ENCODE assay signal across 1 cellular context in genomic region chr5:54471398-54471797, GRCh38.
TF ChIP-seq lines count a peak whose summit lies in the region.

No MANE protein-coding gene starts in this region.

TF ChIP-seq in K562, 482 proteins besides CTCF, POLR2A, EP300 and RAD21 (continued from another document and continues in another):
- TF ChIP-seq CEBPZ (IDR thresholded peaks at IDR 0.05; ENCODE audit: borderline replicate concordance, low read depth, low read length) (no peak), ARID1B (IDR thresholded peaks at IDR 0.05) (peak; percentile 43), TCF7 (IDR thresholded peaks at IDR 0.05; ENCODE audit: borderline replicate concordance) (no peak), SRSF9 (IDR thresholded peaks at IDR 0.05; ENCODE audit: borderline replicate concordance, low read depth, low read length) (no peak), PHB2 (IDR thresholded peaks at IDR 0.05; ENCODE audit: low read depth) (no peak), GTF2B (IDR thresholded peaks at IDR 0.05; ENCODE audit: extremely low read depth, insufficient read length) (no peak), HDAC1 (IDR thresholded peaks at IDR 0.05) (no peak), ZBTB33 (CRISPR knock-in tag; IDR thresholded peaks at IDR 0.05) (no peak), RHOXF2B (CRISPR knock-in tag; conservative IDR thresholded peaks at IDR 0.05) (no peak), IRF2 (CRISPR knock-in tag; IDR thresholded peaks at IDR 0.05) (no peak), CBFA2T3 (IDR thresholded peaks at IDR 0.05) (peak; percentile 47), CLOCK (CRISPR knock-in tag; IDR thresholded peaks at IDR 0.05; ENCODE audit: borderline replicate concordance) (no peak), RBBP5 (IDR thresholded peaks at IDR 0.05; ENCODE audit: borderline replicate concordance, insufficient read depth, low read length, poor library complexity, severe bottlenecking) (no peak), PYGO2 (tag; IDR thresholded peaks at IDR 0.05) (no peak), ZNF586 (CRISPR knock-in tag; conservative IDR thresholded peaks at IDR 0.05) (no peak), NFE2 (IDR thresholded peaks at IDR 0.05; ENCODE audit: low read depth) (no peak), ZNF449 (CRISPR knock-in tag; IDR thresholded peaks at IDR 0.05) (no peak), SMARCA5 (IDR thresholded peaks at IDR 0.05) (no peak), MCM7 (IDR thresholded peaks at IDR 0.05) (no peak), HNRNPUL1 (IDR thresholded peaks at IDR 0.05; ENCODE audit: low read length) (no peak), CGGBP1 (CRISPR knock-in tag; IDR thresholded peaks at IDR 0.05) (no peak), RNF219 (CRISPR knock-in tag; IDR thresholded peaks at IDR 0.05) (no peak), KHSRP (IDR thresholded peaks at IDR 0.05) (no peak), PCBP2 (IDR thresholded peaks at IDR 0.05; ENCODE audit: low read depth, low read length, poor library complexity, severe bottlenecking) (no peak), MYNN (IDR thresholded peaks at IDR 0.05) (no peak), MYNN (CRISPR knock-in tag; IDR thresholded peaks at IDR 0.05) (no peak), ZNF347 (CRISPR knock-in tag; IDR thresholded peaks at IDR 0.05; ENCODE audit: low read depth) (no peak), EWSR1 (IDR thresholded peaks at IDR 0.05; ENCODE audit: borderline replicate concordance, low read depth, partially characterized antibody) (no peak), CREB3 (tag; conservative IDR thresholded peaks at IDR 0.05; ENCODE audit: low read depth) (0 out of 2 replicates have a peak, but pooled peaks have one; percentile 50), GABPA (tag; conservative IDR thresholded peaks at IDR 0.05; ENCODE audit: low read depth) (no peak), PHF21A (IDR thresholded peaks at IDR 0.05; ENCODE audit: borderline replicate concordance, low read depth) (no peak), RERE (CRISPR knock-in tag; IDR thresholded peaks at IDR 0.05; ENCODE audit: borderline replicate concordance) (no peak), DACH1 (IDR thresholded peaks at IDR 0.05; ENCODE audit: partially characterized antibody) (no peak), JUNB (CRISPR knock-in tag; conservative IDR thresholded peaks at IDR 0.05) (no peak), CEBPG (CRISPR knock-in tag; IDR thresholded peaks at IDR 0.05) (no peak), CEBPG (tag; conservative IDR thresholded peaks at IDR 0.05 in 1 of 2, IDR thresholded peaks at IDR 0.05 in 1 of 2) (peak in 1 of 2 experiments; percentile 66; a peak in 2 of 4 replicates), RBM15 (IDR thresholded peaks at IDR 0.05; ENCODE audit: insufficient read depth, low read length) (no peak), C11orf30 (IDR thresholded peaks at IDR 0.05; ENCODE audit: low read depth) (no peak), TFAP4 (CRISPR knock-in tag; IDR thresholded peaks at IDR 0.05; ENCODE audit: borderline replicate concordance) (no peak)
